ENCODE assay signal across 8 cellular contexts in genomic region chr12:55717397-55718007, GRCh38. TPM values are rescaled to one million over a fixed set of nuclear protein-coding genes. Genes with fewer than 3 reads are reported as not detected.
DNase-seq lines count a peak whose midpoint lies in the region; ATAC-seq and TF ChIP-seq lines count a peak whose summit lies in the region.

No MANE protein-coding gene starts in this region.

- no peaks in the 10 kb centered on the region for H3K9me2 ChIP-seq in MM.1S (replicated peaks; ENCODE audit: insufficient read depth, low read length)

- H3K36me3 ChIP-seq in MM.1S (replicated peaks; ENCODE audit: insufficient read depth, low read length): no peaks in the 10 kb centered on the region
- no peaks in the 10 kb centered on the region for H3K36me3 ChIP-seq in breast epithelium
- no peaks in the 10 kb centered on the region for H3K36me3 ChIP-seq in mucosa of stomach (ENCODE audit: control insufficient read depth, insufficient read depth, low read length)

- peaks cover 16% of the 10 kb centered on the region for H3K4me1 ChIP-seq in MM.1S (ENCODE audit: low read length)
- H3K4me1 ChIP-seq in breast epithelium: peaks cover 16 to 24% of the 10 kb centered on the region in 2 donors
- H3K4me1 ChIP-seq in mucosa of stomach (ENCODE audit: control insufficient read depth, insufficient read depth, low read length): peaks cover 61% of the 10 kb centered on the region

- TF ChIP-seq POLR2A in breast epithelium (IDR thresholded peaks at IDR 0.05): no peak

- no peak for ATAC-seq in GM21526 (IDR thresholded peaks at IDR 0.05; ENCODE audit: low FRiP score, unreplicated experiment)

- H3K79me2 ChIP-seq in MM.1S (ENCODE audit: low read length): peaks cover 21% of the 10 kb centered on the region

- H3K9me3 ChIP-seq in MM.1S (replicated peaks; ENCODE audit: insufficient read depth, low read length) (no peaks in the 10 kb centered on the region), breast epithelium (no peaks in the 10 kb centered on the region), mucosa of stomach (ENCODE audit: control insufficient read depth, low read length) (no peaks in the 10 kb centered on the region)

- DNase-seq in Caki2 (ENCODE audit: low read depth) (peak; percentile 39), MM.1S (no peak), breast epithelium (ENCODE audit: low spot score in 2 of 2) (no peak), OCI-M2 (lab: John Stamatoyannopoulos, UW; ENCODE audit: unreplicated experiment) (no peak), GM03348 (ENCODE audit: low spot score) (no peak)
- DNase-seq in stimulated activated naive CD4-positive, alpha-beta T cell (lab: John Stamatoyannopoulos, UW): no peak

- H2AFZ ChIP-seq in MM.1S (ENCODE audit: low read length): no peak overlapping the region

- TF ChIP-seq CTCF in MM.1S (IDR thresholded peaks at IDR 0.05; ENCODE audit: low read length) (no peak), breast epithelium (IDR thresholded peaks at IDR 0.05) (no peak)

- H3K4me3 ChIP-seq in MM.1S (ENCODE audit: low read length): peak overlapping the region; percentile 74
- H3K4me3 ChIP-seq in breast epithelium: peak overlapping the region in 2 of 3 donors; percentile 78 to 79
- H3K4me3 ChIP-seq in mucosa of stomach (ENCODE audit: low read length): peak overlapping the region; percentile 89

- intact Hi-C loops in breast epithelium (cut with DNase I; ENCODE audit: low total_unique reads): no loop called here

- H3K27me3 ChIP-seq in MM.1S (replicated peaks; ENCODE audit: insufficient read depth, low read length) (peaks cover 11% of the 10 kb centered on the region; the same call in 1 of the 2 replicates), breast epithelium (no peaks in the 10 kb centered on the region), mucosa of stomach (ENCODE audit: control insufficient read depth, insufficient read depth, low read length) (no peaks in the 10 kb centered on the region)

- H3K9ac ChIP-seq in MM.1S (ENCODE audit: low read length) (peak overlapping the region; percentile 73; the same call in 1 of the 2 replicates), mucosa of stomach (ENCODE audit: low read length) (peak overlapping the region; percentile 90)

- H3K4me2 ChIP-seq in MM.1S (ENCODE audit: low read depth, low read length): peak overlapping the region; percentile 76

- H3K27ac ChIP-seq in MM.1S (ENCODE audit: low read length) (no peak overlapping the region), breast epithelium (peak overlapping the region; percentile 96 to 97)

- no peaks in the 10 kb centered on the region for H4K20me1 ChIP-seq in MM.1S (ENCODE audit: insufficient read depth, low read length)

- peaks cover 10% of the 10 kb centered on the region; the same call in 1 of the 2 replicates for H3F3A ChIP-seq in MM.1S (ENCODE audit: insufficient read depth, low read length)

- in situ Hi-C loops in Caki2 (cut with HindIII; ENCODE audit: low pct_unique_long_range_greater_than_20kb, low sequenced_read_pairs): no loop called here

RNA-seq across cellular contexts. Expression of gene BLOC1S1, which starts 1.7 kb away (rescaled TPM):
- 184 and 309 TPM in 2 replicates for total RNA-seq in Caki2 (2014; rRNA removed; shearing (Covaris generic); ENCODE audit: low replicate concordance)
- 100 to 1,000 TPM; 141 to 238 (median 162) TPM for total RNA-seq in breast epithelium

RNA-seq across cellular contexts. Expression of gene RDH5, which starts 2.7 kb away (rescaled TPM):
- 2.0 and 2.9 TPM in 2 replicates for total RNA-seq in Caki2 (2014; rRNA removed; shearing (Covaris generic); ENCODE audit: low replicate concordance)
- total RNA-seq in breast epithelium: 10 to 100 TPM; 18.9 to 90.9 (median 21.6) TPM

RNA-seq across cellular contexts. Expression of gene ITGA7, which starts 9.8 kb away (rescaled TPM):
- total RNA-seq in Caki2 (2014; rRNA removed; shearing (Covaris generic); ENCODE audit: low replicate concordance): 1.3 and 10.7 TPM in 2 replicates
- 100 to 1,000 TPM in 1 of 3 donors, 10 to 100 TPM in 2; 20.5 to 190 (median 33.1) TPM for total RNA-seq in breast epithelium

RNA-seq across cellular contexts. Expression of gene CD63, which starts 11.3 kb away (rescaled TPM):
- total RNA-seq in Caki2 (2014; rRNA removed; shearing (Covaris generic); ENCODE audit: low replicate concordance): 1,384 and 1,429 TPM in 2 replicates
- total RNA-seq in breast epithelium: 100 to 1,000 TPM; 540 to 910 (median 777) TPM

RNA-seq across cellular contexts. Expression of gene GDF11, which starts 25.4 kb away (rescaled TPM):
- total RNA-seq in Caki2 (2014; rRNA removed; shearing (Covaris generic); ENCODE audit: low replicate concordance): 1.1 and 2.8 TPM in 2 replicates
- 1 to 10 TPM in 1 of 3 donors, under 1 TPM in 2; 0.64 to 1.6 (median 0.88) TPM for total RNA-seq in breast epithelium
